8 cellular contexts compared by ENCODE assay signal in genomic region chr7:149147072-149147729, GRCh38. TPM values are rescaled to one million over a fixed set of nuclear protein-coding genes. Genes with fewer than 3 reads are reported as not detected.
DNase-seq lines count a peak whose midpoint lies in the region; ATAC-seq and TF ChIP-seq lines count a peak whose summit lies in the region.

ZNF398 (plus strand) TSS chr7:149147453; CDS start chr7:149147743, 290 bp downstream.

- peak; percentile 75 for ATAC-seq in GM18870 (IDR thresholded peaks at IDR 0.05; ENCODE audit: unreplicated experiment)
- ATAC-seq in HG03103 (IDR thresholded peaks at IDR 0.05; ENCODE audit: low read depth, unreplicated experiment): peak; percentile 58

- DNase-seq in AG10803 (ENCODE audit: low read depth) (peak; percentile 79), NCI-H345 treated with DMSO at 0.1 percent for 48 hours (lab: John Stamatoyannopoulos, UW; ENCODE audit: unreplicated experiment) (peak; percentile 78), cerebellum (ENCODE audit: low spot score) (peak; percentile 89), kidney tubule cell (ENCODE audit: low spot score) (peak; percentile 83)
- DNase-seq in activated CD4-positive, alpha-beta T cell treated with anti-CD3 and anti-CD28 coated beads for 1 hour: peak; percentile 72
- peak; percentile 58 to 75 (median 63) for DNase-seq in stimulated activated CD4-positive, alpha-beta T cell treated with anti-CD3 and anti-CD28 coated beads, Interleukin-1b, Interleukin-23, amount 100 ng/mL, for 24 hours (ENCODE audit: low read depth in 4 of 4, low spot score in 1 of 4)

- peak; percentile 24; the same call in 1 of the 2 replicates for TF ChIP-seq CTCF in AG10803 (conservative IDR thresholded peaks at IDR 0.05; ENCODE audit: low read length)

- peak within 1 kb of the TSS; percentile 81 for H3K4me3 ChIP-seq in AG10803 (ENCODE audit: low read length)

RNA-seq across cellular contexts. Expression of gene ZNF398, which starts in this region (rescaled TPM):
- 24.6 TPM for total RNA-seq in cerebellum

Comparison
In these comparisons a context has a peak if more than half of its experiments do, and no peak if none do; other contexts are left out.
1. Peak in every context shown above with its lines: DNase-seq, ATAC-seq and H3K4me3 ChIP-seq.